Comparison of ENCODE assay signal across 1 cellular context in genomic region chr19:48363810-48364563, GRCh38.
A peak's percentile ranks its signal among the peaks of the same experiment; 100 is the strongest.
TF ChIP-seq lines count a peak whose summit lies in the region.

TSS of gene SYNGR4 (plus strand) at chr19:48364367. CDS start at chr19:48365843, 1,476 bp downstream.
TSS of gene TMEM143 (minus strand) at chr19:48363940. CDS start at chr19:48363920, 20 bp downstream.

TF ChIP-seq in K562, 482 proteins besides CTCF, POLR2A, EP300 and RAD21 (continued from another document and continues in another):
- TF ChIP-seq ZNF384 (IDR thresholded peaks at IDR 0.05; ENCODE audit: low read depth, low read length) (0 out of 2 replicates have a peak, but pooled peaks have one; percentile 2), ZNF449 (CRISPR knock-in tag; IDR thresholded peaks at IDR 0.05) (no peak), ZNF639 (CRISPR knock-in tag; conservative IDR thresholded peaks at IDR 0.05 in 1 of 2, IDR thresholded peaks at IDR 0.05 in 1 of 2) (no peak), PHB2 (IDR thresholded peaks at IDR 0.05; ENCODE audit: low read depth) (no peak), SRSF3 (IDR thresholded peaks at IDR 0.05; ENCODE audit: insufficient read depth, low read length) (0 out of 2 replicates have a peak, but pooled peaks have one; percentile 6), RBM34 (IDR thresholded peaks at IDR 0.05; ENCODE audit: borderline replicate concordance, insufficient read depth, low read length) (no peak), E2F4 (CRISPR knock-in tag; IDR thresholded peaks at IDR 0.05; ENCODE audit: low read depth) (peak; percentile 92), EWSR1 (IDR thresholded peaks at IDR 0.05; ENCODE audit: borderline replicate concordance, low read depth, partially characterized antibody) (no peak), ERF (CRISPR knock-in tag; IDR thresholded peaks at IDR 0.05) (no peak), RBM39 (optimal IDR thresholded peaks at IDR 0.05; ENCODE audit: low read depth, low read length) (no peak), TFE3 (CRISPR knock-in tag; IDR thresholded peaks at IDR 0.05) (no peak), SP1 (CRISPR knock-in tag; IDR thresholded peaks at IDR 0.05) (peak; percentile 97), ZHX1 (conservative IDR thresholded peaks at IDR 0.05; ENCODE audit: low read length) (no peak), PPARD (CRISPR knock-in tag; IDR thresholded peaks at IDR 0.05) (no peak), U2AF1 (optimal IDR thresholded peaks at IDR 0.05; ENCODE audit: low read depth, low read length) (no peak), HDAC3 (IDR thresholded peaks at IDR 0.05; ENCODE audit: borderline replicate concordance, partially characterized antibody) (no peak), E2F3 (CRISPR knock-in tag; IDR thresholded peaks at IDR 0.05) (peak; percentile 97), DEAF1 (CRISPR knock-in tag; IDR thresholded peaks at IDR 0.05) (no peak), NFRKB (IDR thresholded peaks at IDR 0.05; ENCODE audit: low read depth) (no peak), SMARCB1 (IDR thresholded peaks at IDR 0.05; ENCODE audit: insufficient read length, low read depth) (no peak), TEAD1 (CRISPR knock-in tag; IDR thresholded peaks at IDR 0.05) (no peak), DLX4 (CRISPR knock-in tag; IDR thresholded peaks at IDR 0.05) (no peak), DACH1 (IDR thresholded peaks at IDR 0.05; ENCODE audit: partially characterized antibody) (peak; percentile 75), MAFG (tag; conservative IDR thresholded peaks at IDR 0.05) (no peak), ZNF143 (CRISPR knock-in tag; IDR thresholded peaks at IDR 0.05) (no peak), XRCC5 (IDR thresholded peaks at IDR 0.05; ENCODE audit: low read depth, low read length) (peak; percentile 46; the same call in 1 of the 2 replicates), ZNF212 (CRISPR knock-in tag; IDR thresholded peaks at IDR 0.05) (no peak), CCNT2 (IDR thresholded peaks at IDR 0.05; ENCODE audit: borderline replicate concordance, extremely low read depth, insufficient read length, low read depth, low read length) (peak; percentile 76), ZNF354B (CRISPR knock-in tag; IDR thresholded peaks at IDR 0.05) (no peak), ETV6 (IDR thresholded peaks at IDR 0.05; ENCODE audit: borderline replicate concordance in 1 of 2, low read depth in 2 of 2, low read length in 1 of 2) (no peak), ETV6 (CRISPR knock-in tag; IDR thresholded peaks at IDR 0.05; ENCODE audit: borderline replicate concordance) (no peak), PML (IDR thresholded peaks at IDR 0.05; ENCODE audit: low read length) (peak; percentile 50; the same call in 1 of the 2 replicates), BACH1 (tag; IDR thresholded peaks at IDR 0.05) (no peak), SLC30A9 (CRISPR knock-in tag; IDR thresholded peaks at IDR 0.05) (no peak), PRMT5 (CRISPR knock-in tag; IDR thresholded peaks at IDR 0.05) (no peak), ZC3H8 (IDR thresholded peaks at IDR 0.05) (no peak), ARID3B (CRISPR knock-in tag; IDR thresholded peaks at IDR 0.05; ENCODE audit: borderline replicate concordance) (no peak), NUFIP1 (IDR thresholded peaks at IDR 0.05; ENCODE audit: partially characterized antibody) (no peak), SUPT5H (IDR thresholded peaks at IDR 0.05) (no peak; the same call in none of the 2 replicates), ZNF197 (CRISPR knock-in tag; IDR thresholded peaks at IDR 0.05; ENCODE audit: low read depth) (no peak), ZBTB8A (IDR thresholded peaks at IDR 0.05; ENCODE audit: partially characterized antibody) (no peak), NCOR1 (IDR thresholded peaks at IDR 0.05) (no peak), NFE2 (IDR thresholded peaks at IDR 0.05; ENCODE audit: low read depth) (no peak), ZNF644 (tag; IDR thresholded peaks at IDR 0.05; ENCODE audit: low read depth) (no peak), CBX3 (IDR thresholded peaks at IDR 0.05; ENCODE audit: borderline replicate concordance in 1 of 2, low read length in 2 of 2) (peak in 1 of 2 experiments; percentile 88; a peak in 1 of 3 replicates), ZBTB1 (CRISPR knock-in tag; IDR thresholded peaks at IDR 0.05; ENCODE audit: borderline replicate concordance, low read depth) (no peak), NR4A1 (CRISPR knock-in tag; IDR thresholded peaks at IDR 0.05) (no peak), NR4A1 (tag; IDR thresholded peaks at IDR 0.05) (no peak), ZNF444 (CRISPR knock-in tag; IDR thresholded peaks at IDR 0.05) (no peak), KHSRP (IDR thresholded peaks at IDR 0.05) (no peak), ATF7 (IDR thresholded peaks at IDR 0.05) (peak; percentile 84), HEY1 (CRISPR knock-in tag; IDR thresholded peaks at IDR 0.05; ENCODE audit: borderline replicate concordance) (no peak), CREB1 (IDR thresholded peaks at IDR 0.05) (peak; percentile 70), CREB1 (CRISPR knock-in tag; IDR thresholded peaks at IDR 0.05) (peak; percentile 88), MIER1 (IDR thresholded peaks at IDR 0.05; ENCODE audit: low read depth) (no peak), FOXP4 (CRISPR knock-in tag; IDR thresholded peaks at IDR 0.05; ENCODE audit: borderline replicate concordance) (no peak), MTA1 (IDR thresholded peaks at IDR 0.05; ENCODE audit: borderline replicate concordance) (no peak), FOXP1 (CRISPR knock-in tag; IDR thresholded peaks at IDR 0.05) (no peak), PCBP2 (IDR thresholded peaks at IDR 0.05; ENCODE audit: low read depth, low read length, poor library complexity, severe bottlenecking) (no peak), ZBTB7A (IDR thresholded peaks at IDR 0.05; ENCODE audit: borderline replicate concordance, control insufficient read depth, low read depth, low read length) (peak; percentile 63), STAT5A (IDR thresholded peaks at IDR 0.05; ENCODE audit: borderline replicate concordance, low read length) (no peak), NCOA1 (IDR thresholded peaks at IDR 0.05; ENCODE audit: low read depth) (no peak)
